In the genomic region with DNA sequence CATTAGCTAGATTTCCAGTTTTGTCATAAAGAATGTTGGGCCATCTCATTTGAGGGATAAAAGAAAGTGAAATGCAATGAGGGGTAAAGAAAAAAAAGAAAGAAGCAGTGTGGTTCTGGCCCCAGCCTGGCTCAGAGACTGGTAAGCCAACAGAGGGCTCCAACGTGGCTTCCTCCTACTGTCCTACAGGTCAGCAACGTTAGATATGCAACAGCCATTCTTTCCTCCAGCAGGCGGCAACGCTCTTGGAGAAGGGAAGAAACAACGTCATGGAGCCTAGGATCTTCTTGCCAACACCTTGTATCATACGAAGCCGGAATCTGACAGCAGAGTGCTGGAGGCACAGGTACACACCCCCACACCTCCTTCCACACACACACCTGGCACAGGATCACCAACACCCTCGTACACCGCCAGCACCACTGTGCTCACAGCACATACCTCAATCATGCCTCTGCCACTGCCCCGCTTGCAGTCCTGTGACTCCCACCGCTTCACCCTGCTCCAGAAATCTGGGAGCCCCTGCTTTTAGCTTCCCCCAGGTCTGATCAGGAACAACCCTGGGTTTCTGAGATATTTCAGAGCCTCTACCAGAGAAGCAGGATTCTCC, we compare ENCODE assay signal across 19 cellular contexts.
DNase-seq lines count a peak whose midpoint lies in the region; ATAC-seq, FAIRE-seq and TF ChIP-seq lines count a peak whose summit lies in the region.
"Had no signal": no experiment of that assay in that cellular context is flagged by ENCODE, and none has a peak within 500 bp of the region (broad histone marks: within the 10 kb centered on the region; RNA-seq: fewer than 3 reads in every experiment).

No MANE protein-coding gene starts in this region.

- H2BK120ac ChIP-seq in H9 (ENCODE audit: low read depth, low read length, poor library complexity, severe bottlenecking) (no peak overlapping the region), H1 (replicated peaks; ENCODE audit: low read depth, low read length) (no peak overlapping the region)

- CTCF ChIA-PET in A549 (lab: Yijun Ruan, JAX) (interaction anchor here (1.5 to 1.6 kb wide), 2 partner anchors 11 to 13 kb away, joined by 5 to 6 read pairs; no protein-coding TSS in a partner anchor), H1 (lab: Charles Lee; ENCODE audit: partially characterized antibody) (interaction anchor here (0.9 to 1.9 kb wide), 6 partner anchors 10 to 82 kb away, joined by 3 to 9 read pairs (median 4); no protein-coding TSS in a partner anchor)

- H3K4me1 ChIP-seq in A549 = no peaks in the 10 kb centered on the region
- H3K4me1 ChIP-seq in H9 (ENCODE audit: insufficient read depth, low read length) = no peaks in the 10 kb centered on the region
- H3K4me1 ChIP-seq in H1 (replicated peaks in 1 of 4; ENCODE audit: control insufficient read depth in 3 of 4, insufficient read depth in 4 of 4, low read length in 3 of 4) = no peaks in the 10 kb centered on the region
- peaks cover 9% of the 10 kb centered on the region for H3K4me1 ChIP-seq in muscle layer of colon (ENCODE audit: insufficient read depth, low read length)
- H3K4me1 ChIP-seq in adrenal gland (replicated peaks in 1 of 2) = no peaks in the 10 kb centered on the region
- H3K4me1 ChIP-seq: psoas muscle had no signal

- intact Hi-C loops in adrenal gland (cut with DNase I) = no loop called here

- FAIRE-seq in A549 (lab: Jason Lieb, UNC) = no peak
- no peak for FAIRE-seq in H1 (lab: Jason Lieb, UNC)
- FAIRE-seq: frontal cortex had no signal

- TF ChIP-seq POLR2A in A549 (IDR thresholded peaks at IDR 0.05; ENCODE audit: low read length) (no peak), H1 (IDR thresholded peaks at IDR 0.05; ENCODE audit: control extremely low read depth in 1 of 2, low read depth in 2 of 2, low read length in 2 of 2) (no peak), adrenal gland (IDR thresholded peaks at IDR 0.05) (no peak)

- peaks cover 18 to 32% (median 31%) of the 10 kb centered on the region in 3 experiments for H3K36me3 Mint-ChIP-seq in H9 (ENCODE audit: insufficient read depth in 1 of 3, low read depth in 3 of 3)
- H3K36me3 Mint-ChIP-seq: stimulated activated effector memory CD8-positive, alpha-beta T cell treated with anti-CD3 and anti-CD28 coated beads, Interleukin-12 subunit alpha, Interleukin-12 subunit beta, amount 100 ng/mL, for 72 hours had no signal

- H3K36me3 ChIP-seq in H1 (ENCODE audit: control insufficient read depth in 2 of 4, insufficient read depth in 4 of 4, low read length in 3 of 4) (no peaks in the 10 kb centered on the region; a peak in 1 of 8 replicates), muscle layer of colon (ENCODE audit: insufficient read depth, low read length) (no peaks in the 10 kb centered on the region), adrenal gland (replicated peaks in 1 of 2) (no peaks in the 10 kb centered on the region)
- H3K36me3 ChIP-seq: heart right ventricle had no signal

- H3K27ac Mint-ChIP-seq in H9 = no peak overlapping the region
- H3K27ac Mint-ChIP-seq: activated B cell treated with CpG ODN at 0.5 μM for 24 hours; activated naive CD8-positive, alpha-beta T cell treated with anti-CD3 and anti-CD28 coated beads, Interleukin-2, amount 10 ng/mL, durations not matched to agents 7 days and 5 days; activated T-cell treated with anti-CD3 and anti-CD28 coated beads, Interleukin-2, amount 50 U/mL, for 24 hours; stimulated activated effector memory CD8-positive, alpha-beta T cell treated with anti-CD3 and anti-CD28 coated beads, Interleukin-12 subunit alpha, Interleukin-12 subunit beta, amount 100 ng/mL, for 72 hours had no signal

- ATAC-seq in A549 (peak; percentile 64 to 74; a peak in 5 of 6 replicates), HG03571 (IDR thresholded peaks at IDR 0.05; ENCODE audit: unreplicated experiment) (no peak)
- ATAC-seq: psoas muscle; stimulated activated effector memory CD8-positive, alpha-beta T cell treated with anti-CD3 and anti-CD28 coated beads, Interleukin-12 subunit alpha, Interleukin-12 subunit beta, amount 100 ng/mL, for 72 hours had no signal

- H2AFZ ChIP-seq in H9 (ENCODE audit: low read length) (no peak overlapping the region), H1 (ENCODE audit: low read length) (no peak overlapping the region)

- H3K4ac ChIP-seq in H9 (ENCODE audit: low read depth, low read length) (no peak overlapping the region), H1 (replicated peaks; ENCODE audit: insufficient read length, low read depth, low read length) (no peak overlapping the region)

- H3K18ac ChIP-seq in H9 (ENCODE audit: insufficient read length, low read depth, low read length) (no peak overlapping the region), H1 (ENCODE audit: extremely low read depth, low read length) (no peak overlapping the region)

- H3K23ac ChIP-seq in H9 (ENCODE audit: insufficient read length, low read depth, low read length) (no peak overlapping the region), H1 (ENCODE audit: insufficient read length) (no peak overlapping the region)

- H3K23me2 ChIP-seq in H9 (ENCODE audit: insufficient read length, low read depth, low read length, poor library complexity, severe bottlenecking) (no peaks in the 10 kb centered on the region), H1 (ENCODE audit: low read depth, low read length) (no peaks in the 10 kb centered on the region)

- 76% methylated on average over 11 of the region's 11 CpGs for WGBS in A549 (ENCODE audit: missing lambda C conversion rate)
- WGBS in H9 (ENCODE audit: extremely low coverage, insufficient read length, low lambda C conversion rate) = no CpG with 5 or more reads among the region's 11 CpGs
- WGBS in H1 (ENCODE audit: extremely low coverage in 1 of 2, insufficient coverage in 1 of 2, insufficient read length in 1 of 2, insufficient replicate concordance in 2 of 2, low coverage in 1 of 2, low lambda C conversion rate in 2 of 2, missing lambda C conversion rate in 1 of 2), 2 experiments = 92% methylated on average over 10 of the region's 11 CpGs; no CpG with 5 or more reads in 1 of the 2 experiments
- 76 to 83% (median 81%) methylated on average over 11 of the region's 11 CpGs for WGBS in adrenal gland, 4 donors

- peaks cover 32 to 37% of the 10 kb centered on the region in 2 experiments for H3K9me3 Mint-ChIP-seq in H9

- H4K8ac ChIP-seq in H9 (replicated peaks; ENCODE audit: insufficient read length, low read depth, low read length) (no peak overlapping the region), H1 (ENCODE audit: extremely low read depth, insufficient read depth, low read length) (no peak overlapping the region)

- H2AK5ac ChIP-seq in H9 (ENCODE audit: insufficient read length, low read length) (no peak overlapping the region), H1 (ENCODE audit: low read depth, low read length) (no peak overlapping the region)

- H2BK5ac ChIP-seq in H9 (ENCODE audit: insufficient read length, low read length) (no peak overlapping the region), H1 (ENCODE audit: low read depth, low read length) (no peak overlapping the region)

- H3K9me3 ChIP-seq in A549 (peaks cover 40% of the 10 kb centered on the region), H9 (ENCODE audit: control insufficient read depth, low read depth, low read length) (peaks cover 14% of the 10 kb centered on the region), H1 (ENCODE audit: insufficient read depth in 2 of 2, low read depth in 1 of 2, low read length in 1 of 2) (peaks cover 17 to 25% of the 10 kb centered on the region in 2 experiments), muscle layer of colon (ENCODE audit: low read length) (no peaks in the 10 kb centered on the region), adrenal gland (replicated peaks in 1 of 3) (no peaks in the 10 kb centered on the region)
- H3K9me3 ChIP-seq: psoas muscle had no signal

- H4K91ac ChIP-seq in H9 (ENCODE audit: insufficient read length, low read depth, low read length) = no peak overlapping the region
- no peak overlapping the region for H4K91ac ChIP-seq in H1 (replicated peaks; ENCODE audit: insufficient read length, low read length)

- H2BK20ac ChIP-seq in H9 (ENCODE audit: low read depth, low read length, poor library complexity, severe bottlenecking) (no peak overlapping the region), H1 (ENCODE audit: low read length) (no peak overlapping the region)

- POLR2A ChIA-PET in A549 (lab: Yijun Ruan, JAX) (no interaction called here), H1 (lab: Charles Lee; ENCODE audit: partially characterized antibody) (no interaction called here)

- H3K27me3 ChIP-seq in H9 (ENCODE audit: insufficient read depth, low read length) (no peaks in the 10 kb centered on the region), H1 (replicated peaks in 1 of 4; ENCODE audit: control insufficient read depth in 3 of 4, extremely low read depth in 1 of 4, insufficient read depth in 3 of 4, low read length in 3 of 4) (no peaks in the 10 kb centered on the region), muscle layer of colon (ENCODE audit: control insufficient read depth in 1 of 2, insufficient read depth in 2 of 2, low read length in 2 of 2) (no peaks in the 10 kb centered on the region), adrenal gland (no peaks in the 10 kb centered on the region)
- H3K27me3 ChIP-seq: heart right ventricle had no signal

- H3K27ac ChIP-seq in A549 = no peak overlapping the region
- no peak overlapping the region for H3K27ac ChIP-seq in H9 (ENCODE audit: insufficient read length, low read depth, low read length)
- H3K27ac ChIP-seq in H1 (ENCODE audit: low read depth, low read length) = no peak overlapping the region
- H3K27ac ChIP-seq in muscle layer of colon (ENCODE audit: low read depth, low read length) = peak overlapping the region; percentile 72
- no peak overlapping the region for H3K27ac ChIP-seq in adrenal gland
- H3K27ac ChIP-seq: psoas muscle had no signal

- H4K5ac ChIP-seq in H9 (ENCODE audit: insufficient read length, low read depth, low read length) = no peak overlapping the region
- H4K5ac ChIP-seq in H1 (ENCODE audit: insufficient read length, low read depth, low read length) = no peak overlapping the region

- H3K9ac ChIP-seq in H9 (ENCODE audit: extremely low read depth, insufficient read length, low read length) = no peak overlapping the region
- H3K9ac ChIP-seq in H1 (replicated peaks in 1 of 4; ENCODE audit: extremely low read depth in 1 of 4, low read depth in 3 of 4, low read length in 3 of 4) = no peak overlapping the region
- no peak overlapping the region for H3K9ac ChIP-seq in muscle layer of colon (ENCODE audit: low read length)

- peaks cover 0 to 6% of the 10 kb centered on the region in 2 experiments; a peak in 1 of 4 replicates for H3K4me1 Mint-ChIP-seq in H9
- H3K4me1 Mint-ChIP-seq: stimulated activated effector memory CD8-positive, alpha-beta T cell treated with anti-CD3 and anti-CD28 coated beads, Interleukin-12 subunit alpha, Interleukin-12 subunit beta, amount 100 ng/mL, for 72 hours had no signal

- TF ChIP-seq CTCF in A549 (IDR thresholded peaks at IDR 0.05) (no peak), H9 (conservative IDR thresholded peaks at IDR 0.05) (peak; percentile 27; the same call in 1 of the 3 replicates), H1 (IDR thresholded peaks at IDR 0.05; ENCODE audit: control extremely low read depth in 1 of 3, insufficient read depth in 1 of 3, low read depth in 1 of 3, low read length in 3 of 3) (peak in 1 of 3 experiments; percentile 21; a peak in 1 of 4 replicates), adrenal gland (IDR thresholded peaks at IDR 0.05) (no peak)

- H3K14ac ChIP-seq in H9 (ENCODE audit: insufficient read depth, low read length) = no peak overlapping the region
- no peak overlapping the region for H3K14ac ChIP-seq in H1 (ENCODE audit: insufficient read length)

- H3K79me1 ChIP-seq in H9 (ENCODE audit: insufficient read depth, low read depth, low read length, poor library complexity, severe bottlenecking) (no peaks in the 10 kb centered on the region), H1 (ENCODE audit: low read depth, low read length) (no peaks in the 10 kb centered on the region)

- no peaks in the 10 kb centered on the region for H3K79me2 ChIP-seq in H9 (ENCODE audit: insufficient read depth, low read length)
- H3K79me2 ChIP-seq in H1 (ENCODE audit: control insufficient read depth in 1 of 2, insufficient read depth in 2 of 2, low read length in 2 of 2) = no peaks in the 10 kb centered on the region

- peaks cover 5% of the 10 kb centered on the region for H3K27me3 Mint-ChIP-seq in H9 (ENCODE audit: low read depth)
- H3K27me3 Mint-ChIP-seq: activated B cell treated with CpG ODN at 0.5 μM for 24 hours; activated naive CD8-positive, alpha-beta T cell treated with anti-CD3 and anti-CD28 coated beads, Interleukin-2, amount 10 ng/mL, durations not matched to agents 7 days and 5 days; activated T-cell treated with anti-CD3 and anti-CD28 coated beads, Interleukin-2, amount 50 U/mL, for 24 hours had no signal

- no peaks in the 10 kb centered on the region for H4K20me1 ChIP-seq in H9 (ENCODE audit: control insufficient read depth, insufficient read depth, insufficient read length)
- H4K20me1 ChIP-seq in H1 (replicated peaks in 1 of 2; ENCODE audit: control insufficient read depth in 1 of 2, insufficient read depth in 2 of 2, low read length in 2 of 2) = no peaks in the 10 kb centered on the region

- H3K4me3 ChIP-seq in A549 (no peak overlapping the region), H1 (ENCODE audit: extremely low read depth in 1 of 4, insufficient read depth in 2 of 4, low read depth in 3 of 4, low read length in 4 of 4) (no peak overlapping the region), muscle layer of colon (ENCODE audit: low read depth in 1 of 2, low read length in 2 of 2) (no peak overlapping the region), adrenal gland (no peak overlapping the region)
- H3K4me3 ChIP-seq: heart right ventricle, psoas muscle had no signal

- H2BK15ac ChIP-seq in H9 (ENCODE audit: low read depth, low read length) = no peak overlapping the region
- H2BK15ac ChIP-seq in H1 (ENCODE audit: low read length) = no peak overlapping the region

- H3K4me2 ChIP-seq in A549 = no peak overlapping the region
- H3K4me2 ChIP-seq in H9 (ENCODE audit: insufficient read depth, insufficient read length, low read length) = no peak overlapping the region
- H3K4me2 ChIP-seq in H1 (ENCODE audit: insufficient read depth in 1 of 2, low read depth in 2 of 2, low read length in 2 of 2) = no peak overlapping the region

- H2BK12ac ChIP-seq in H9 (ENCODE audit: insufficient read length, low read depth, low read length) (no peak overlapping the region), H1 (ENCODE audit: low read depth, low read length) (no peak overlapping the region)

- no peak overlapping the region for H3T11ph ChIP-seq in H9 (ENCODE audit: low read length)

- TF ChIP-seq RAD21 in A549 (conservative IDR thresholded peaks at IDR 0.05 in 1 of 2, IDR thresholded peaks at IDR 0.05 in 1 of 2) (no peak), H1 (IDR thresholded peaks at IDR 0.05 in 1 of 2, conservative IDR thresholded peaks at IDR 0.05 in 1 of 2; ENCODE audit: low read depth in 2 of 2, low read length in 2 of 2) (peak; percentile 14 to 26; a peak in 2 of 4 replicates)

- H3K56ac ChIP-seq in H9 (ENCODE audit: insufficient read length, low read depth, low read length) (no peak overlapping the region), H1 (replicated peaks; ENCODE audit: insufficient read length, low read depth, low read length) (no peak overlapping the region)

- DNase-seq in A549 (ENCODE audit: low read depth in 1 of 2, low spot score in 1 of 2) = no peak
- peak; percentile 41 for DNase-seq in H9
- no peak for DNase-seq in H1 (ENCODE audit: low read depth in 1 of 2, low spot score in 2 of 2)
- no peak for DNase-seq in NCI-H345 (lab: John Stamatoyannopoulos, UW)
- no peak for DNase-seq in adrenal gland
- no peak for DNase-seq in C1 segment of cervical spinal cord (lab: John Stamatoyannopoulos, UW)
- DNase-seq: activated B cell treated with CpG ODN at 0.5 μM for 24 hours; activated gamma-delta T cell; activated naive CD8-positive, alpha-beta T cell treated with anti-CD3 and anti-CD28 coated beads, Interleukin-2, amount 10 ng/mL, durations not matched to agents 7 days and 5 days; activated T-cell treated with anti-CD3 and anti-CD28 coated beads, Interleukin-2, amount 50 U/mL, for 24 hours; cerebellar nuclear complex; heart right ventricle; NCI-H1048; NCI-H1694 treated with DMSO at 0.1 percent for 48 hours; psoas muscle had no signal

- H3K4me3 Mint-ChIP-seq in H9 = no peak overlapping the region
- H3K4me3 Mint-ChIP-seq: activated B cell treated with CpG ODN at 0.5 μM for 24 hours; activated naive CD8-positive, alpha-beta T cell treated with anti-CD3 and anti-CD28 coated beads, Interleukin-2, amount 10 ng/mL, durations not matched to agents 7 days and 5 days; activated T-cell treated with anti-CD3 and anti-CD28 coated beads, Interleukin-2, amount 50 U/mL, for 24 hours; stimulated activated effector memory CD8-positive, alpha-beta T cell treated with anti-CD3 and anti-CD28 coated beads, Interleukin-12 subunit alpha, Interleukin-12 subunit beta, amount 100 ng/mL, for 72 hours had no signal

- TF ChIP-seq EP300 in A549 (IDR thresholded peaks at IDR 0.05) (no peak), H1 (IDR thresholded peaks at IDR 0.05; ENCODE audit: borderline replicate concordance in 1 of 2, low read depth in 2 of 2, low read length in 2 of 2) (no peak)

Comparison
In these comparisons a context has a peak if more than half of its experiments do, and no peak if none do; other contexts are left out.
1. Of the 18 proteins assayed by ChIP-seq in both H1 and A549: peak only in H1: RAD21; only in A549: none; in both: none; in neither: 16; mixed calls (peak in some experiments, not most) for 1.